8 cellular contexts compared by ENCODE assay signal in the genomic region with DNA sequence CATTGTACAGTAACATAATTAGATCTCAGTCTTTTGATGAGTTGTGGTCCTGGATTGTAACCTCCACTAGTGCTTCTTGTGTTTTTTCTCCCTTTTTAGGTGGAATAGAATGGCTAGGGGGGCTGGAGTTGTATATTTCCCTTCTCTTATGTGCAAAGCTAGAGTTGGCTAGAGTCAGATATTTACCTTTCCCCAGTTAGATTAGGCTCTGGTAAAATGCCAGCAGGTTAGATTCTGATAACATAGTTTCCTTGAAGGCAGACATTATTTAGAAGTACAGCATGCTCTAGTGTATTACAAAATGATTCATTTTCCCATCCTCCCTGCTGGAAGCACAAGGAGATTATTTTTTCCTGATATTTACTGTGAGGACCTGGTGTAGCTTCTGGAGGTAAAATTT.
DNase-seq lines count a peak whose midpoint lies in the region; ATAC-seq, FAIRE-seq and TF ChIP-seq lines count a peak whose summit lies in the region.
"Not testable (repeated sequence)": the region's sequence is repeated elsewhere in the genome, so short reads cannot be mapped to it uniquely, and the experiment has no call there.

No MANE protein-coding gene starts in this region.

- not testable (repeated sequence) for TF ChIP-seq POLR2A in A549 (IDR thresholded peaks at IDR 0.05; ENCODE audit: low read length); GM12891 (IDR thresholded peaks at IDR 0.05; ENCODE audit: low read depth, low read length); H1 (IDR thresholded peaks at IDR 0.05; ENCODE audit: control extremely low read depth in 1 of 2, low read depth in 2 of 2, low read length in 2 of 2)

- FAIRE-seq in A549 (lab: Jason Lieb, UNC) (peak; percentile 46), GM12891 (lab: Jason Lieb, UNC) (peak; percentile 23), astrocyte (lab: Jason Lieb, UNC) (peak; percentile 91), bronchial epithelial cell (lab: Jason Lieb, UNC) (peak; percentile 79), colon (lab: Jason Lieb, UNC) (peak; percentile 75), H1 (lab: Jason Lieb, UNC) (peak; percentile 82), islet of Langerhans (lab: Jason Lieb, UNC) (peak; percentile 51), pancreas (lab: Jason Lieb, UNC) (peak; percentile 41)

- not testable (repeated sequence) for TF ChIP-seq CTCF in A549 (IDR thresholded peaks at IDR 0.05); astrocyte (IDR thresholded peaks at IDR 0.05; ENCODE audit: insufficient read depth, low read depth, low read length); bronchial epithelial cell (IDR thresholded peaks at IDR 0.05; ENCODE audit: insufficient read depth, low read length, severe bottlenecking); H1 (IDR thresholded peaks at IDR 0.05; ENCODE audit: control extremely low read depth in 1 of 3, insufficient read depth in 1 of 3, low read depth in 1 of 3, low read length in 3 of 3); pancreas (IDR thresholded peaks at IDR 0.05)

- H3K27me3 ChIP-seq in astrocyte (ENCODE audit: insufficient read depth, low read length); bronchial epithelial cell (ENCODE audit: control insufficient read depth, insufficient read depth, low read length); H1 (replicated peaks in 1 of 4; ENCODE audit: control insufficient read depth in 3 of 4, extremely low read depth in 1 of 4, insufficient read depth in 3 of 4, low read length in 3 of 4); pancreas: not testable (repeated sequence)

- H4K5ac ChIP-seq in H1 (ENCODE audit: insufficient read length, low read depth, low read length), result not testable (repeated sequence)

- not testable (repeated sequence) for H3K27ac Mint-ChIP-seq in astrocyte (ENCODE audit: unreplicated experiment)

- H4K20me1 ChIP-seq in astrocyte (ENCODE audit: insufficient read depth, low read length); H1 (replicated peaks in 1 of 2; ENCODE audit: control insufficient read depth in 1 of 2, insufficient read depth in 2 of 2, low read length in 2 of 2): not testable (repeated sequence)

- H2BK12ac ChIP-seq in H1 (ENCODE audit: low read depth, low read length), result not testable (repeated sequence)

- H3K9me3 ChIP-seq in A549; astrocyte (ENCODE audit: insufficient read depth, low read depth, low read length); H1 (ENCODE audit: insufficient read depth in 2 of 2, low read depth in 1 of 2, low read length in 1 of 2); pancreas: not testable (repeated sequence)

- H2AFZ ChIP-seq in astrocyte (ENCODE audit: low read depth, low read length); H1 (ENCODE audit: low read length): not testable (repeated sequence)

- intact Hi-C loops in pancreas (cut with DNase I), result not testable (repeated sequence)

- H3K23me2 ChIP-seq in H1 (ENCODE audit: low read depth, low read length), result not testable (repeated sequence)

- H3K36me3 Mint-ChIP-seq in astrocyte (ENCODE audit: low read depth, unreplicated experiment), result not testable (repeated sequence)

- not testable (repeated sequence) for H3K56ac ChIP-seq in H1 (replicated peaks; ENCODE audit: insufficient read length, low read depth, low read length)

- H3K27me3 Mint-ChIP-seq in astrocyte (ENCODE audit: low read depth, unreplicated experiment), result not testable (repeated sequence)

- H3K18ac ChIP-seq in H1 (ENCODE audit: extremely low read depth, low read length), result not testable (repeated sequence)

- not testable (repeated sequence) for TF ChIP-seq EP300 in A549 (IDR thresholded peaks at IDR 0.05); H1 (IDR thresholded peaks at IDR 0.05; ENCODE audit: borderline replicate concordance in 1 of 2, low read depth in 2 of 2, low read length in 2 of 2)

- H3K4ac ChIP-seq in H1 (replicated peaks; ENCODE audit: insufficient read length, low read depth, low read length), result not testable (repeated sequence)

- not testable (repeated sequence) for H4K8ac ChIP-seq in H1 (ENCODE audit: extremely low read depth, insufficient read depth, low read length)

- H3K27ac ChIP-seq in A549; astrocyte (ENCODE audit: low read depth, low read length); H1 (ENCODE audit: low read depth, low read length); pancreas: not testable (repeated sequence)

- H3K4me1 ChIP-seq in A549; astrocyte (ENCODE audit: insufficient read depth, low read length); H1 (replicated peaks in 1 of 4; ENCODE audit: control insufficient read depth in 3 of 4, insufficient read depth in 4 of 4, low read length in 3 of 4); pancreas: not testable (repeated sequence)

- not testable (repeated sequence) for H3K79me1 ChIP-seq in H1 (ENCODE audit: low read depth, low read length)

- not testable (repeated sequence) for H3K4me3 ChIP-seq in A549; astrocyte (ENCODE audit: insufficient read depth, low read depth, low read length); bronchial epithelial cell (ENCODE audit: low read depth, low read length); H1 (ENCODE audit: extremely low read depth in 1 of 4, insufficient read depth in 2 of 4, low read depth in 3 of 4, low read length in 4 of 4); pancreas

- not testable (repeated sequence) for H2AK5ac ChIP-seq in H1 (ENCODE audit: low read depth, low read length)

- not testable (repeated sequence) for ATAC-seq in A549
- peak in 2 of 4 donors; percentile 62 to 71 for ATAC-seq in pancreas

- H3K23ac ChIP-seq in H1 (ENCODE audit: insufficient read length), result not testable (repeated sequence)

- H3K9ac ChIP-seq in astrocyte (ENCODE audit: low read length); H1 (replicated peaks in 1 of 4; ENCODE audit: extremely low read depth in 1 of 4, low read depth in 3 of 4, low read length in 3 of 4): not testable (repeated sequence)

- H3K9me3 Mint-ChIP-seq in astrocyte (ENCODE audit: unreplicated experiment), result not testable (repeated sequence)

- CTCF ChIA-PET in A549 (lab: Yijun Ruan, JAX); H1 (lab: Charles Lee; ENCODE audit: partially characterized antibody): not testable (repeated sequence)

- H3K4me1 Mint-ChIP-seq in astrocyte (ENCODE audit: low read depth, unreplicated experiment), result not testable (repeated sequence)

- not testable (repeated sequence) for H2BK120ac ChIP-seq in H1 (replicated peaks; ENCODE audit: low read depth, low read length)

- not testable (repeated sequence) for H4K91ac ChIP-seq in H1 (replicated peaks; ENCODE audit: insufficient read length, low read length)

- TF ChIP-seq RAD21 in A549 (conservative IDR thresholded peaks at IDR 0.05 in 1 of 2, IDR thresholded peaks at IDR 0.05 in 1 of 2); H1 (IDR thresholded peaks at IDR 0.05 in 1 of 2, conservative IDR thresholded peaks at IDR 0.05 in 1 of 2; ENCODE audit: low read depth in 2 of 2, low read length in 2 of 2): not testable (repeated sequence)

- not testable (repeated sequence) for H2BK20ac ChIP-seq in H1 (ENCODE audit: low read length)

- not testable (repeated sequence) for H3K36me3 ChIP-seq in astrocyte (ENCODE audit: insufficient read depth, low read length); bronchial epithelial cell (ENCODE audit: control insufficient read depth, insufficient read depth, low read length); H1 (ENCODE audit: control insufficient read depth in 2 of 4, insufficient read depth in 4 of 4, low read length in 3 of 4); pancreas

- not testable (repeated sequence) for DNase-seq in A549 (ENCODE audit: low read depth in 1 of 2, low spot score in 1 of 2); GM12891 (ENCODE audit: insufficient read length, low spot score); astrocyte (ENCODE audit: low read depth); bronchial epithelial cell (ENCODE audit: low read depth); H1 (ENCODE audit: low read depth in 1 of 2, low spot score in 2 of 2); pancreas

- POLR2A ChIA-PET in A549 (lab: Yijun Ruan, JAX); H1 (lab: Charles Lee; ENCODE audit: partially characterized antibody): not testable (repeated sequence)

- H3K4me3 Mint-ChIP-seq in astrocyte (ENCODE audit: unreplicated experiment), result not testable (repeated sequence)

- H2BK15ac ChIP-seq in H1 (ENCODE audit: low read length), result not testable (repeated sequence)

- H3K4me2 ChIP-seq in A549; astrocyte (ENCODE audit: low read length); H1 (ENCODE audit: insufficient read depth in 1 of 2, low read depth in 2 of 2, low read length in 2 of 2): not testable (repeated sequence)

- H3K79me2 ChIP-seq in astrocyte (ENCODE audit: insufficient read depth, low read length); H1 (ENCODE audit: control insufficient read depth in 1 of 2, insufficient read depth in 2 of 2, low read length in 2 of 2): not testable (repeated sequence)

- H3K14ac ChIP-seq in H1 (ENCODE audit: insufficient read length), result not testable (repeated sequence)

- not testable (repeated sequence) for H2BK5ac ChIP-seq in H1 (ENCODE audit: low read depth, low read length)
